ENCODE assay signal across 14 cellular contexts in genomic region chr2:71747573-71747972, GRCh38.
A peak's percentile ranks its signal among the peaks of the same experiment; 100 is the strongest.
DNase-seq lines count a peak whose midpoint lies in the region; TF ChIP-seq lines count a peak whose summit lies in the region.
"Had no signal": no experiment of that assay in that cellular context is flagged by ENCODE, and none has a peak within 500 bp of the region (broad histone marks: within the 10 kb centered on the region; RNA-seq: fewer than 3 reads in every experiment).

No MANE protein-coding gene starts in this region.

- H3K9me3 ChIP-seq in Peyer's patch (no peaks in the 10 kb centered on the region), skeletal muscle satellite cell (replicated peaks; ENCODE audit: low read length) (no peaks in the 10 kb centered on the region), MM.1S (replicated peaks; ENCODE audit: insufficient read depth, low read length) (no peaks in the 10 kb centered on the region)

- no peaks in the 10 kb centered on the region for H3F3A ChIP-seq in MM.1S (ENCODE audit: insufficient read depth, low read length)

- no peaks in the 10 kb centered on the region for H3K79me2 ChIP-seq in MM.1S (ENCODE audit: low read length)

- TF ChIP-seq POLR2A in Peyer's patch (IDR thresholded peaks at IDR 0.05), result no peak

- no peak overlapping the region for H3K4me3 Mint-ChIP-seq in activated naive CD8-positive, alpha-beta T cell treated with anti-CD3 and anti-CD28 coated beads for 36 hours
- H3K4me3 Mint-ChIP-seq: activated CD4-positive, alpha-beta T cell treated with anti-CD3 and anti-CD28 coated beads, Interleukin-2, amount 10 ng/mL, durations not matched to agents 7 days and 5 days; effector memory CD8-positive, alpha-beta T cell; T-helper 1 cell treated with Interleukin-12 subunit alpha and Interleukin-12 subunit beta and Interleukin-4 antibody, amounts not matched to agents 30 μg/mL and 1 μg/mL, for 36 hours had no signal

- no peaks in the 10 kb centered on the region for H3K36me3 ChIP-seq in Peyer's patch
- H3K36me3 ChIP-seq in skeletal muscle satellite cell (ENCODE audit: insufficient read depth, low read length), result no peaks in the 10 kb centered on the region
- H3K36me3 ChIP-seq in MM.1S (replicated peaks; ENCODE audit: insufficient read depth, low read length), result no peaks in the 10 kb centered on the region
- H3K36me3 ChIP-seq: BLaER1 treated with 17β-estradiol and CSF1 and Interleukin-3, amounts not matched to agents 10 nM and 100 nM; heart left ventricle had no signal

- H3K27me3 Mint-ChIP-seq in activated naive CD8-positive, alpha-beta T cell treated with anti-CD3 and anti-CD28 coated beads for 36 hours, result peaks cover 8% of the 10 kb centered on the region

- peak overlapping the region in 3 of 4 donors; percentile 6 to 41 (median 38) for H3K27ac ChIP-seq in Peyer's patch
- H3K27ac ChIP-seq in MM.1S (ENCODE audit: low read length), result no peak overlapping the region
- H3K27ac ChIP-seq: BLaER1 treated with 17β-estradiol and CSF1 and Interleukin-3, amounts not matched to agents 10 nM and 100 nM had no signal

- H3K9me3 Mint-ChIP-seq in activated naive CD8-positive, alpha-beta T cell treated with anti-CD3 and anti-CD28 coated beads for 36 hours, result peaks cover 7% of the 10 kb centered on the region
- H3K9me3 Mint-ChIP-seq: activated T-helper 2 cell treated with anti-CD3 and anti-CD28 coated beads, Interferon-gamma antibody, Interleukin-2, Interleukin-4, amounts not matched to agents 10 μg/mL and 5 μg/mL and 100 μg/mL, durations not matched to agents 14 hours and 24 hours and 36 hours had no signal

- DNase-seq in DMS53 (lab: John Stamatoyannopoulos, UW), result peak; percentile 61
- no peak for DNase-seq in Peyer's patch
- DNase-seq in islet precursor cell, result peak; percentile 74
- DNase-seq in MM.1S, result no peak
- no peak for DNase-seq in UCSD-AML1 (lab: John Stamatoyannopoulos, UW; ENCODE audit: unreplicated experiment)
- DNase-seq in GM03348 (ENCODE audit: low spot score), result no peak
- DNase-seq in activated naive CD8-positive, alpha-beta T cell treated with anti-CD3 and anti-CD28 coated beads for 36 hours, result no peak
- DNase-seq: activated CD4-positive, alpha-beta T cell treated with anti-CD3 and anti-CD28 coated beads, Interleukin-2, amount 10 ng/mL, durations not matched to agents 7 days and 5 days; effector memory CD8-positive, alpha-beta T cell had no signal

- no peaks in the 10 kb centered on the region for H3K36me3 Mint-ChIP-seq in activated naive CD8-positive, alpha-beta T cell treated with anti-CD3 and anti-CD28 coated beads for 36 hours

- H3K27me3 ChIP-seq in Peyer's patch (no peaks in the 10 kb centered on the region), skeletal muscle satellite cell (ENCODE audit: control insufficient read depth, insufficient read depth, low read length) (no peaks in the 10 kb centered on the region), MM.1S (replicated peaks; ENCODE audit: insufficient read depth, low read length) (no peaks in the 10 kb centered on the region)
- H3K27me3 ChIP-seq: BLaER1 treated with 17β-estradiol and CSF1 and Interleukin-3, amounts not matched to agents 10 nM and 100 nM; heart left ventricle had no signal

- H3K4me2 ChIP-seq in skeletal muscle satellite cell (ENCODE audit: low read length), result no peak overlapping the region
- H3K4me2 ChIP-seq in MM.1S (ENCODE audit: low read depth, low read length), result no peak overlapping the region

- H3K4me3 ChIP-seq in Peyer's patch (no peak overlapping the region), skeletal muscle satellite cell (ENCODE audit: low read length) (no peak overlapping the region), MM.1S (ENCODE audit: low read length) (no peak overlapping the region)
- H3K4me3 ChIP-seq: BLaER1 treated with 17β-estradiol and CSF1 and Interleukin-3, amounts not matched to agents 10 nM and 100 nM; heart left ventricle had no signal

- H3K27ac Mint-ChIP-seq in activated naive CD8-positive, alpha-beta T cell treated with anti-CD3 and anti-CD28 coated beads for 36 hours, result no peak overlapping the region
- H3K27ac Mint-ChIP-seq: activated CD4-positive, alpha-beta T cell treated with anti-CD3 and anti-CD28 coated beads, Interleukin-2, amount 10 ng/mL, durations not matched to agents 7 days and 5 days; activated T-helper 2 cell treated with anti-CD3 and anti-CD28 coated beads, Interferon-gamma antibody, Interleukin-2, Interleukin-4, amounts not matched to agents 10 μg/mL and 5 μg/mL and 100 μg/mL, durations not matched to agents 14 hours and 24 hours and 36 hours; effector memory CD8-positive, alpha-beta T cell; T-helper 1 cell treated with Interleukin-12 subunit alpha and Interleukin-12 subunit beta and Interleukin-4 antibody, amounts not matched to agents 30 μg/mL and 1 μg/mL, for 36 hours had no signal

- H3K9ac ChIP-seq in skeletal muscle satellite cell (ENCODE audit: low read depth, low read length), result peak overlapping the region; percentile 41
- no peak overlapping the region for H3K9ac ChIP-seq in MM.1S (ENCODE audit: low read length)
- H3K9ac ChIP-seq: BLaER1 treated with 17β-estradiol and CSF1 and Interleukin-3, amounts not matched to agents 10 nM and 100 nM had no signal

- H4K20me1 ChIP-seq in MM.1S (ENCODE audit: insufficient read depth, low read length), result no peaks in the 10 kb centered on the region
- H4K20me1 ChIP-seq: BLaER1 treated with 17β-estradiol and CSF1 and Interleukin-3, amounts not matched to agents 10 nM and 100 nM had no signal

- no peak for TF ChIP-seq CTCF in Peyer's patch (IDR thresholded peaks at IDR 0.05)
- TF ChIP-seq CTCF in MM.1S (IDR thresholded peaks at IDR 0.05; ENCODE audit: low read length), result no peak

- no peaks in the 10 kb centered on the region for H3K4me1 Mint-ChIP-seq in activated naive CD8-positive, alpha-beta T cell treated with anti-CD3 and anti-CD28 coated beads for 36 hours
- H3K4me1 Mint-ChIP-seq: activated CD4-positive, alpha-beta T cell treated with anti-CD3 and anti-CD28 coated beads, Interleukin-2, amount 10 ng/mL, durations not matched to agents 7 days and 5 days had no signal

- no peaks in the 10 kb centered on the region for H3K9me2 ChIP-seq in MM.1S (replicated peaks; ENCODE audit: insufficient read depth, low read length)

- H3K4me1 ChIP-seq in Peyer's patch (peaks cover 0 to 24% (median 0%) of the 10 kb centered on the region in 4 donors), skeletal muscle satellite cell (ENCODE audit: control insufficient read depth, insufficient read depth, low read length) (peaks cover 56% of the 10 kb centered on the region), MM.1S (ENCODE audit: low read length) (no peaks in the 10 kb centered on the region)

- no peak overlapping the region for H2AFZ ChIP-seq in MM.1S (ENCODE audit: low read length)

Comparison
In these comparisons a context has a peak if more than half of its experiments do, and no peak if none do; other contexts are left out.
1. DNase-seq: peak in DMS53 (single experiment) and islet precursor cell (single experiment); none in Peyer's patch (0 of 3), MM.1S (single experiment), UCSD-AML1 (single experiment), GM03348 (single experiment) and activated naive CD8-positive, alpha-beta T cell treated with anti-CD3 and anti-CD28 coated beads for 36 hours (single experiment).